ENCODE assay signal across 17 cellular contexts in genomic region chr9:93267091-93267541, GRCh38.
DNase-seq lines count a peak whose midpoint lies in the region; TF ChIP-seq lines count a peak whose summit lies in the region.
"Had no signal": no experiment of that assay in that cellular context is flagged by ENCODE, and none has a peak within 500 bp of the region (broad histone marks: within the 10 kb centered on the region; RNA-seq: fewer than 3 reads in every experiment).

No MANE protein-coding gene starts in this region.

- no peaks in the 10 kb centered on the region for H3K4me1 ChIP-seq in sigmoid colon
- H3K4me1 ChIP-seq: adrenal gland, foreskin keratinocyte had no signal

- no peak overlapping the region for H3K4me3 Mint-ChIP-seq in activated T-helper 2 cell treated with anti-CD3 and anti-CD28 coated beads, Interferon-gamma antibody, Interleukin-2, Interleukin-4, amounts not matched to agents 10 μg/mL and 5 μg/mL and 100 μg/mL, durations not matched to agents 14 hours and 24 hours and 36 hours (ENCODE audit: low read depth)
- H3K4me3 Mint-ChIP-seq: natural killer cell treated with Interleukin-12 subunit alpha and Interleukin-12 subunit beta and Interleukin-15 and Interleukin-18, amount 100 ng/mL, for 72 hours had no signal

- no peak for TF ChIP-seq POLR2A in sigmoid colon (IDR thresholded peaks at IDR 0.05)

- peaks cover 7% of the 10 kb centered on the region for H3K4me1 Mint-ChIP-seq in activated T-helper 2 cell treated with anti-CD3 and anti-CD28 coated beads, Interferon-gamma antibody, Interleukin-2, Interleukin-4, amounts not matched to agents 10 μg/mL and 5 μg/mL and 100 μg/mL, durations not matched to agents 14 hours and 24 hours and 36 hours (ENCODE audit: low read depth)

- no peaks in the 10 kb centered on the region for H3K36me3 Mint-ChIP-seq in activated T-helper 2 cell treated with anti-CD3 and anti-CD28 coated beads, Interferon-gamma antibody, Interleukin-2, Interleukin-4, amounts not matched to agents 10 μg/mL and 5 μg/mL and 100 μg/mL, durations not matched to agents 14 hours and 24 hours and 36 hours (ENCODE audit: low read depth)

- no peak overlapping the region for H3K4me3 ChIP-seq in sigmoid colon
- H3K4me3 ChIP-seq: adrenal gland had no signal

- TF ChIP-seq EP300 in sigmoid colon (IDR thresholded peaks at IDR 0.05): no peak

- H3K27ac Mint-ChIP-seq in activated T-helper 2 cell treated with anti-CD3 and anti-CD28 coated beads, Interferon-gamma antibody, Interleukin-2, Interleukin-4, amounts not matched to agents 10 μg/mL and 5 μg/mL and 100 μg/mL, durations not matched to agents 14 hours and 24 hours and 36 hours: no peak overlapping the region
- H3K27ac Mint-ChIP-seq: natural killer cell treated with Interleukin-12 subunit alpha and Interleukin-12 subunit beta and Interleukin-15 and Interleukin-18, amount 100 ng/mL, for 72 hours had no signal

- in situ Hi-C loops in GM13977 (cut with MboI; ENCODE audit: low pct_unique_long_range_greater_than_20kb, low sequenced_read_pairs, unreplicated experiment): no loop called here

- DNase-seq in GM03348 (ENCODE audit: low spot score): peak; percentile 8
- DNase-seq in GM13977 (ENCODE audit: low spot score): peak; percentile 21
- peak; percentile 4 for DNase-seq in activated T-helper 2 cell treated with anti-CD3 and anti-CD28 coated beads, Interferon-gamma antibody, Interleukin-2, Interleukin-4, amounts not matched to agents 10 μg/mL and 5 μg/mL and 100 μg/mL, durations not matched to agents 14 hours and 24 hours and 36 hours (ENCODE audit: low spot score)
- peak; percentile 52 for DNase-seq in sigmoid colon
- DNase-seq in SIG-M5 (lab: John Stamatoyannopoulos, UW): no peak
- no peak for DNase-seq in NCI-H524 (lab: John Stamatoyannopoulos, UW)
- no peak for DNase-seq in NCI-H2029 (lab: John Stamatoyannopoulos, UW)
- DNase-seq: foreskin keratinocyte, GOT3, hypothalamus, KG1, mesendoderm, NCI-H2081, T-helper 1 cell had no signal

- TF ChIP-seq CTCF in GM13977 (IDR thresholded peaks at IDR 0.05; ENCODE audit: extremely low read depth, insufficient read depth, missing control alignments) (no peak), sigmoid colon (IDR thresholded peaks at IDR 0.05) (no peak)

- H3K9me3 Mint-ChIP-seq in activated T-helper 2 cell treated with anti-CD3 and anti-CD28 coated beads, Interferon-gamma antibody, Interleukin-2, Interleukin-4, amounts not matched to agents 10 μg/mL and 5 μg/mL and 100 μg/mL, durations not matched to agents 14 hours and 24 hours and 36 hours: peaks cover 10% of the 10 kb centered on the region
- H3K9me3 Mint-ChIP-seq: natural killer cell treated with Interleukin-12 subunit alpha and Interleukin-12 subunit beta and Interleukin-15 and Interleukin-18, amount 100 ng/mL, for 72 hours had no signal

- WGBS in sigmoid colon, 2 donors: 79 to 92% methylated on average over 10 of the region's 10 CpGs

- H3K27me3 Mint-ChIP-seq in activated T-helper 2 cell treated with anti-CD3 and anti-CD28 coated beads, Interferon-gamma antibody, Interleukin-2, Interleukin-4, amounts not matched to agents 10 μg/mL and 5 μg/mL and 100 μg/mL, durations not matched to agents 14 hours and 24 hours and 36 hours (ENCODE audit: low read depth): peaks cover 1% of the 10 kb centered on the region
- H3K27me3 Mint-ChIP-seq: progenitor cell of endocrine pancreas had no signal

- H3K9me3 ChIP-seq in sigmoid colon: no peaks in the 10 kb centered on the region
- H3K9me3 ChIP-seq: adrenal gland had no signal

- intact Hi-C loops in activated T-helper 2 cell treated with anti-CD3 and anti-CD28 coated beads, Interferon-gamma antibody, Interleukin-2, Interleukin-4, amounts not matched to agents 10 μg/mL and 5 μg/mL and 100 μg/mL, durations not matched to agents 14 hours and 24 hours and 36 hours (cut with micrococcal nuclease): no loop called here
- intact Hi-C loops in sigmoid colon (cut with DNase I): no loop called here

- H3K27ac ChIP-seq in sigmoid colon: no peak overlapping the region
- H3K27ac ChIP-seq: adrenal gland, foreskin keratinocyte had no signal

- peaks cover 29 to 87% (median 45%) of the 10 kb centered on the region in 4 donors for H3K36me3 ChIP-seq in sigmoid colon
- H3K36me3 ChIP-seq: adrenal gland had no signal

- no peaks in the 10 kb centered on the region for H3K27me3 ChIP-seq in sigmoid colon
- H3K27me3 ChIP-seq: adrenal gland had no signal

Comparison
In these comparisons a context has a peak if more than half of its experiments do, and no peak if none do; other contexts are left out.
1. DNase-seq: peak in GM03348 (single experiment), GM13977 (single experiment), activated T-helper 2 cell treated with anti-CD3 and anti-CD28 coated beads, Interferon-gamma antibody, Interleukin-2, Interleukin-4, amounts not matched to agents 10 μg/mL and 5 μg/mL and 100 μg/mL, durations not matched to agents 14 hours and 24 hours and 36 hours (single experiment) and sigmoid colon (single experiment); none in SIG-M5 (single experiment), NCI-H524 (0 of 2) and NCI-H2029 (single experiment).